ENCODE assay signal across 13 cellular contexts in genomic region chr6:144478487-144478886, GRCh38.
DNase-seq lines count a peak whose midpoint lies in the region; ATAC-seq and TF ChIP-seq lines count a peak whose summit lies in the region.
"Had no signal": no experiment of that assay in that cellular context is flagged by ENCODE, and none has a peak within 500 bp of the region (broad histone marks: within the 10 kb centered on the region; RNA-seq: fewer than 3 reads in every experiment).

No MANE protein-coding gene starts in this region.

- H3K4me3 Mint-ChIP-seq in nephron progenitor cell, result no peak overlapping the region
- H3K4me3 Mint-ChIP-seq: activated CD4-positive, alpha-beta T cell treated with anti-CD3 and anti-CD28 coated beads, Interleukin-2, amount 10 ng/mL, durations not matched to agents 7 days and 5 days; activated naive CD8-positive, alpha-beta T cell treated with anti-CD3 and anti-CD28 coated beads, Interleukin-2, amount 10 ng/mL, durations not matched to agents 7 days and 5 days had no signal

- no peaks in the 10 kb centered on the region for H3K27me3 Mint-ChIP-seq in nephron progenitor cell (ENCODE audit: low read depth, poor library complexity)
- H3K27me3 Mint-ChIP-seq: activated CD4-positive, alpha-beta T cell treated with anti-CD3 and anti-CD28 coated beads, Interleukin-2, amount 10 ng/mL, durations not matched to agents 7 days and 5 days; activated naive CD8-positive, alpha-beta T cell treated with anti-CD3 and anti-CD28 coated beads, Interleukin-2, amount 10 ng/mL, durations not matched to agents 7 days and 5 days had no signal

- H3K9me3 Mint-ChIP-seq in nephron progenitor cell, result no peaks in the 10 kb centered on the region
- H3K9me3 Mint-ChIP-seq: activated CD4-positive, alpha-beta T cell treated with anti-CD3 and anti-CD28 coated beads, Interleukin-2, amount 10 ng/mL, durations not matched to agents 7 days and 5 days; activated naive CD8-positive, alpha-beta T cell treated with anti-CD3 and anti-CD28 coated beads, Interleukin-2, amount 10 ng/mL, durations not matched to agents 7 days and 5 days had no signal

- ATAC-seq in esophagus mucosa, result no peak
- no peak for ATAC-seq in HG02759 (IDR thresholded peaks at IDR 0.05; ENCODE audit: unreplicated experiment)
- ATAC-seq in SK-N-SH treated with all-trans-retinoic acid at 6 μM for 48 hours, result no peak
- ATAC-seq in GM18868 (IDR thresholded peaks at IDR 0.05; ENCODE audit: unreplicated experiment), result no peak
- ATAC-seq: foreskin keratinocyte had no signal

- DNase-seq in AG08395 (ENCODE audit: low spot score), result peak; percentile 19
- DNase-seq in GM03348 (ENCODE audit: low spot score), result peak; percentile 25
- peak; percentile 13 for DNase-seq in fibroblast of villous mesenchyme (ENCODE audit: low read depth)
- no peak for DNase-seq in nephron progenitor cell
- DNase-seq: activated CD4-positive, alpha-beta T cell treated with anti-CD3 and anti-CD28 coated beads, Interleukin-2, amount 10 ng/mL, durations not matched to agents 7 days and 5 days; activated naive CD8-positive, alpha-beta T cell treated with anti-CD3 and anti-CD28 coated beads, Interleukin-2, amount 10 ng/mL, durations not matched to agents 7 days and 5 days; cortex of kidney; foreskin keratinocyte; NCI-H2171 treated with DMSO at 0.1 percent for 48 hours had no signal

- no peak overlapping the region for H3K4me3 ChIP-seq in fibroblast of villous mesenchyme (ENCODE audit: low read depth, low read length)

- peaks cover 9% of the 10 kb centered on the region for H3K4me1 Mint-ChIP-seq in nephron progenitor cell

- H3K36me3 Mint-ChIP-seq in nephron progenitor cell (ENCODE audit: low read depth), result peaks cover 29% of the 10 kb centered on the region

- peak overlapping the region; percentile 29 for H3K27ac Mint-ChIP-seq in nephron progenitor cell
- H3K27ac Mint-ChIP-seq: activated naive CD8-positive, alpha-beta T cell treated with anti-CD3 and anti-CD28 coated beads, Interleukin-2, amount 10 ng/mL, durations not matched to agents 7 days and 5 days had no signal

- TF ChIP-seq CTCF in fibroblast of villous mesenchyme (IDR thresholded peaks at IDR 0.05; ENCODE audit: insufficient read depth, low read depth, low read length) (no peak), nephron progenitor cell (IDR thresholded peaks at IDR 0.05) (no peak)

TF ChIP-seq in SK-N-SH treated with all-trans-retinoic acid at 6 μM for 48 hours, 23 proteins besides CTCF, POLR2A, EP300 and RAD21:
- TF ChIP-seq ISL1 (CRISPR knock-in tag; IDR thresholded peaks at IDR 0.05) (no peak), ESRRG (CRISPR knock-in tag; IDR thresholded peaks at IDR 0.05) (no peak), RARB (CRISPR knock-in tag; IDR thresholded peaks at IDR 0.05) (no peak), CSRNP3 (CRISPR knock-in tag; IDR thresholded peaks at IDR 0.05) (no peak), BACH2 (CRISPR knock-in tag; IDR thresholded peaks at IDR 0.05; ENCODE audit: borderline replicate concordance) (no peak), ZC3H10 (CRISPR knock-in tag; IDR thresholded peaks at IDR 0.05) (no peak), ARNTL (CRISPR knock-in tag; IDR thresholded peaks at IDR 0.05; ENCODE audit: borderline replicate concordance, low read depth) (no peak), ZFP3 (CRISPR knock-in tag; IDR thresholded peaks at IDR 0.05) (no peak), CSDC2 (CRISPR knock-in tag; IDR thresholded peaks at IDR 0.05) (no peak), ZNF70 (CRISPR knock-in tag; IDR thresholded peaks at IDR 0.05) (no peak), PPARA (CRISPR knock-in tag; IDR thresholded peaks at IDR 0.05; ENCODE audit: borderline replicate concordance) (no peak), POU6F1 (CRISPR knock-in tag; IDR thresholded peaks at IDR 0.05; ENCODE audit: borderline replicate concordance, low read depth) (no peak), OSR1 (CRISPR knock-in tag; IDR thresholded peaks at IDR 0.05) (no peak)
